Comparison of ENCODE assay signal across 1 cellular context in genomic region chr17:48997103-48997826, GRCh38.
TF ChIP-seq lines count a peak whose summit lies in the region.

Gene IGF2BP1 (plus strand): TSS chr17:48997385. CDS start chr17:48997746, 361 bp downstream.

TF ChIP-seq in K562, 482 proteins besides CTCF, POLR2A, EP300 and RAD21 (continued from another document and continues in another):
- TF ChIP-seq HMGXB4 (CRISPR knock-in tag; IDR thresholded peaks at IDR 0.05), result no peak
- no peak for TF ChIP-seq CBFA2T3 (IDR thresholded peaks at IDR 0.05)
- no peak for TF ChIP-seq RFX7 (CRISPR knock-in tag; IDR thresholded peaks at IDR 0.05)
- no peak for TF ChIP-seq FOXK2 (conservative IDR thresholded peaks at IDR 0.05 in 1 of 2, IDR thresholded peaks at IDR 0.05 in 1 of 2; ENCODE audit: low read depth in 2 of 2)
- TF ChIP-seq POU5F1 (IDR thresholded peaks at IDR 0.05; ENCODE audit: borderline replicate concordance, low read depth, low read length, partially characterized antibody), result no peak
- TF ChIP-seq KLF10 (CRISPR knock-in tag; IDR thresholded peaks at IDR 0.05), result no peak
- TF ChIP-seq IFI16 (CRISPR knock-in tag; IDR thresholded peaks at IDR 0.05), result no peak
- TF ChIP-seq POLR2B (IDR thresholded peaks at IDR 0.05; ENCODE audit: low read depth, partially characterized antibody), result no peak
- TF ChIP-seq, protein P1, sequence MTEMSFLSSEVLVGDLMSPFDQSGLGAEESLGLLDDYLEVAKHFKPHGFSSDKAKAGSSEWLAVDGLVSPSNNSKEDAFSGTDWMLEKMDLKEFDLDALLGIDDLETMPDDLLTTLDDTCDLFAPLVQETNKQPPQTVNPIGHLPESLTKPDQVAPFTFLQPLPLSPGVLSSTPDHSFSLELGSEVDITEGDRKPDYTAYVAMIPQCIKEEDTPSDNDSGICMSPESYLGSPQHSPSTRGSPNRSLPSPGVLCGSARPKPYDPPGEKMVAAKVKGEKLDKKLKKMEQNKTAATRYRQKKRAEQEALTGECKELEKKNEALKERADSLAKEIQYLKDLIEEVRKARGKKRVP (CRISPR knock-in tag; IDR thresholded peaks at IDR 0.05), result no peak
- no peak for TF ChIP-seq ZFP36 (IDR thresholded peaks at IDR 0.05; ENCODE audit: low read depth, low read length, partially characterized antibody)
- no peak for TF ChIP-seq HDAC6 (IDR thresholded peaks at IDR 0.05; ENCODE audit: low read depth, low read length)
- no peak for TF ChIP-seq ZNF408 (CRISPR knock-in tag; IDR thresholded peaks at IDR 0.05; ENCODE audit: low read depth)
- TF ChIP-seq SAFB (IDR thresholded peaks at IDR 0.05; ENCODE audit: borderline replicate concordance, low read depth, low read length), result no peak
- no peak for TF ChIP-seq NR4A1 (CRISPR knock-in tag; IDR thresholded peaks at IDR 0.05)
- no peak for TF ChIP-seq NR4A1 (tag; IDR thresholded peaks at IDR 0.05)
- no peak; the same call in 1 of the 2 replicates for TF ChIP-seq STAT5A (IDR thresholded peaks at IDR 0.05; ENCODE audit: borderline replicate concordance, low read length)
- TF ChIP-seq, protein P2, sequence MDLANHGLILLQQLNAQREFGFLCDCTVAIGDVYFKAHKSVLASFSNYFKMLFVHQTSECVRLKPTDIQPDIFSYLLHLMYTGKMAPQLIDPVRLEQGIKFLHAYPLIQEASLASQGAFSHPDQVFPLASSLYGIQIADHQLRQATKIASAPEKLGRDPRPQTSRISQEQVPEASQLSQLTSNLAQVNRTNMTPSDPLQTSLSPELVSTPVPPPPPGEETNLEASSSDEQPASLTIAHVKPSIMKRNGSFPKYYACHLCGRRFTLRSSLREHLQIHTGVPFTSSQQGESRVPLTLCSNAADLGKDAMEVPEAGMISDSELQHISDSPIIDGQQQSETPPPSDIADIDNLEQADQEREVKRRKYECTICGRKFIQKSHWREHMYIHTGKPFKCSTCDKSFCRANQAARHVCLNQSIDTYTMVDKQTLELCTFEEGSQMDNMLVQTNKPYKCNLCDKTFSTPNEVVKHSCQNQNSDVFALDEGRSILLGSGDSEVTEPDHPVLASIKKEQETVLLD (IDR thresholded peaks at IDR 0.05), result no peak
- no peak for TF ChIP-seq SMAD3 (CRISPR knock-in tag; conservative IDR thresholded peaks at IDR 0.05)
- no peak for TF ChIP-seq ZNF780A (CRISPR knock-in tag; IDR thresholded peaks at IDR 0.05)
- TF ChIP-seq ZSCAN29 (IDR thresholded peaks at IDR 0.05), result no peak; the same call in 1 of the 2 replicates
- TF ChIP-seq TBL1XR1 (IDR thresholded peaks at IDR 0.05; ENCODE audit: low read length in 2 of 2), result no peak
- TF ChIP-seq ZNF436 (CRISPR knock-in tag; IDR thresholded peaks at IDR 0.05), result no peak
- TF ChIP-seq, protein P3, sequence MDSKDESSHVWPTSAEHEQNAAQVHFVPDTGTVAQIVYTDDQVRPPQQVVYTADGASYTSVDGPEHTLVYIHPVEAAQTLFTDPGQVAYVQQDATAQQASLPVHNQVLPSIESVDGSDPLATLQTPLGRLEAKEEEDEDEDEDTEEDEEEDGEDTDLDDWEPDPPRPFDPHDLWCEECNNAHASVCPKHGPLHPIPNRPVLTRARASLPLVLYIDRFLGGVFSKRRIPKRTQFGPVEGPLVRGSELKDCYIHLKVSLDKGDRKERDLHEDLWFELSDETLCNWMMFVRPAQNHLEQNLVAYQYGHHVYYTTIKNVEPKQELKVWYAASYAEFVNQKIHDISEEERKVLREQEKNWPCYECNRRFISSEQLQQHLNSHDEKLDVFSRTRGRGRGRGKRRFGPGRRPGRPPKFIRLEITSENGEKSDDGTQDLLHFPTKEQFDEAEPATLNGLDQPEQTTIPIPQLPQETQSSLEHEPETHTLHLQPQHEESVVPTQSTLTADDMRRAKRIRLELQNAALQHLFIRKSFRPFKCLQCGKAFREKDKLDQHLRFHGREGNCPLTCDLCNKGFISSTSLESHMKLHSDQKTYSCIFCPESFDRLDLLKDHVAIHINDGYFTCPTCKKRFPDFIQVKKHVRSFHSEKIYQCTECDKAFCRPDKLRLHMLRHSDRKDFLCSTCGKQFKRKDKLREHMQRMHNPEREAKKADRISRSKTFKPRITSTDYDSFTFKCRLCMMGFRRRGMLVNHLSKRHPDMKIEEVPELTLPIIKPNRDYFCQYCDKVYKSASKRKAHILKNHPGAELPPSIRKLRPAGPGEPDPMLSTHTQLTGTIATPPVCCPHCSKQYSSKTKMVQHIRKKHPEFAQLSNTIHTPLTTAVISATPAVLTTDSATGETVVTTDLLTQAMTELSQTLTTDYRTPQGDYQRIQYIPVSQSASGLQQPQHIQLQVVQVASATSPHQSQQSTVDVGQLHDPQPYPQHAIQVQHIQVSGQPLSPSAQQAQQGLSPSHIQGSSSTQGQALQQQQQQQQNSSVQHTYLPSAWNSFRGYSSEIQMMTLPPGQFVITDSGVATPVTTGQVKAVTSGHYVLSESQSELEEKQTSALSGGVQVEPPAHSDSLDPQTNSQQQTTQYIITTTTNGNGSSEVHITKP (IDR thresholded peaks at IDR 0.05; ENCODE audit: partially characterized antibody), result no peak
- no peak for TF ChIP-seq GATAD2B (IDR thresholded peaks at IDR 0.05; ENCODE audit: borderline replicate concordance)
- TF ChIP-seq ZNF165 (CRISPR knock-in tag; IDR thresholded peaks at IDR 0.05; ENCODE audit: borderline replicate concordance), result no peak
- TF ChIP-seq TCF7 (IDR thresholded peaks at IDR 0.05; ENCODE audit: borderline replicate concordance), result no peak
- no peak for TF ChIP-seq PHF20 (IDR thresholded peaks at IDR 0.05; ENCODE audit: partially characterized antibody)
- TF ChIP-seq ZNF431 (CRISPR knock-in tag; IDR thresholded peaks at IDR 0.05), result no peak
- TF ChIP-seq, protein P4, sequence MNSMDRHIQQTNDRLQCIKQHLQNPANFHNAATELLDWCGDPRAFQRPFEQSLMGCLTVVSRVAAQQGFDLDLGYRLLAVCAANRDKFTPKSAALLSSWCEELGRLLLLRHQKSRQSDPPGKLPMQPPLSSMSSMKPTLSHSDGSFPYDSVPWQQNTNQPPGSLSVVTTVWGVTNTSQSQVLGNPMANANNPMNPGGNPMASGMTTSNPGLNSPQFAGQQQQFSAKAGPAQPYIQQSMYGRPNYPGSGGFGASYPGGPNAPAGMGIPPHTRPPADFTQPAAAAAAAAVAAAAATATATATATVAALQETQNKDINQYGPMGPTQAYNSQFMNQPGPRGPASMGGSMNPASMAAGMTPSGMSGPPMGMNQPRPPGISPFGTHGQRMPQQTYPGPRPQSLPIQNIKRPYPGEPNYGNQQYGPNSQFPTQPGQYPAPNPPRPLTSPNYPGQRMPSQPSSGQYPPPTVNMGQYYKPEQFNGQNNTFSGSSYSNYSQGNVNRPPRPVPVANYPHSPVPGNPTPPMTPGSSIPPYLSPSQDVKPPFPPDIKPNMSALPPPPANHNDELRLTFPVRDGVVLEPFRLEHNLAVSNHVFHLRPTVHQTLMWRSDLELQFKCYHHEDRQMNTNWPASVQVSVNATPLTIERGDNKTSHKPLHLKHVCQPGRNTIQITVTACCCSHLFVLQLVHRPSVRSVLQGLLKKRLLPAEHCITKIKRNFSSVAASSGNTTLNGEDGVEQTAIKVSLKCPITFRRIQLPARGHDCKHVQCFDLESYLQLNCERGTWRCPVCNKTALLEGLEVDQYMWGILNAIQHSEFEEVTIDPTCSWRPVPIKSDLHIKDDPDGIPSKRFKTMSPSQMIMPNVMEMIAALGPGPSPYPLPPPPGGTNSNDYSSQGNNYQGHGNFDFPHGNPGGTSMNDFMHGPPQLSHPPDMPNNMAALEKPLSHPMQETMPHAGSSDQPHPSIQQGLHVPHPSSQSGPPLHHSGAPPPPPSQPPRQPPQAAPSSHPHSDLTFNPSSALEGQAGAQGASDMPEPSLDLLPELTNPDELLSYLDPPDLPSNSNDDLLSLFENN (IDR thresholded peaks at IDR 0.05; ENCODE audit: low read depth in 2 of 2, low read length in 2 of 2), result no peak
- no peak for TF ChIP-seq TFAM (CRISPR knock-in tag; conservative IDR thresholded peaks at IDR 0.05)
- TF ChIP-seq ZNF507 (tag; conservative IDR thresholded peaks at IDR 0.05), result no peak
- TF ChIP-seq NEUROD1 (IDR thresholded peaks at IDR 0.05; ENCODE audit: borderline replicate concordance, low read depth, low read length, partially characterized antibody), result peak; percentile 11
- peak; percentile 49; the same call in 1 of the 2 replicates for TF ChIP-seq ZC3H4 (CRISPR knock-in tag; IDR thresholded peaks at IDR 0.05; ENCODE audit: borderline replicate concordance)
- TF ChIP-seq EP400 (IDR thresholded peaks at IDR 0.05), result peak; percentile 38; the same call in 1 of the 2 replicates
- TF ChIP-seq POLR2G (IDR thresholded peaks at IDR 0.05; ENCODE audit: low read depth, low read length), result peak; percentile 84
- no peak for TF ChIP-seq CEBPZ (IDR thresholded peaks at IDR 0.05; ENCODE audit: borderline replicate concordance, low read depth, low read length)
- TF ChIP-seq ZNF699 (CRISPR knock-in tag; IDR thresholded peaks at IDR 0.05; ENCODE audit: insufficient replicate concordance), result no peak
- no peak for TF ChIP-seq NFE2L1 (tag; IDR thresholded peaks at IDR 0.05; ENCODE audit: borderline replicate concordance, low read depth)
- TF ChIP-seq NONO (IDR thresholded peaks at IDR 0.05; ENCODE audit: low read depth in 2 of 2, low read length in 1 of 2), result no peak
- TF ChIP-seq ZNF41 (CRISPR knock-in tag; conservative IDR thresholded peaks at IDR 0.05), result no peak
- 0 out of 2 replicates have a peak, but pooled peaks have one; percentile 23 for TF ChIP-seq ZBTB33 (CRISPR knock-in tag; IDR thresholded peaks at IDR 0.05)
- TF ChIP-seq HMGN3 (IDR thresholded peaks at IDR 0.05; ENCODE audit: borderline replicate concordance, extremely low read depth, insufficient read length, low read depth, low read length), result peak; percentile 31
- TF ChIP-seq PTBP1 (IDR thresholded peaks at IDR 0.05; ENCODE audit: low read depth, low read length), result no peak
- no peak for TF ChIP-seq SRSF9 (IDR thresholded peaks at IDR 0.05; ENCODE audit: borderline replicate concordance, low read depth, low read length)
- TF ChIP-seq SMARCE1 (IDR thresholded peaks at IDR 0.05), result no peak
- TF ChIP-seq NCOA1 (IDR thresholded peaks at IDR 0.05; ENCODE audit: low read depth), result no peak
- TF ChIP-seq PTRF (tag; IDR thresholded peaks at IDR 0.05), result no peak
